Comparison of ENCODE assay signal across 15 cellular contexts in genomic region chr7:11620406-11620805, GRCh38.
DNase-seq lines count a peak whose midpoint lies in the region; ATAC-seq and TF ChIP-seq lines count a peak whose summit lies in the region.
"Had no signal": no experiment of that assay in that cellular context is flagged by ENCODE, and none has a peak within 500 bp of the region (broad histone marks: within the 10 kb centered on the region; RNA-seq: fewer than 3 reads in every experiment).

No MANE protein-coding gene starts in this region.

- H3K9ac ChIP-seq in parathyroid adenoma, result no peak overlapping the region
- H3K9ac ChIP-seq: GM23248, KMS-11 had no signal

- POLR2A ChIA-PET in WTC11 (lab: Charles Lee), result no interaction called here

- no peak for TF ChIP-seq CTCF in BE2C (IDR thresholded peaks at IDR 0.05; ENCODE audit: low read depth, low read length)
- TF ChIP-seq CTCF in GM23338 (conservative IDR thresholded peaks at IDR 0.05; ENCODE audit: low read depth in 2 of 2), result no peak
- no peak for TF ChIP-seq CTCF in WTC11 (IDR thresholded peaks at IDR 0.05)
- TF ChIP-seq CTCF in parathyroid adenoma (IDR thresholded peaks at IDR 0.05), result no peak
- TF ChIP-seq CTCF in type B pancreatic cell (conservative IDR thresholded peaks at IDR 0.05), result no peak

- H3K27ac ChIP-seq in GM23338 (ENCODE audit: low read depth) (no peak overlapping the region), parathyroid adenoma (peak overlapping the region; percentile 48)
- H3K27ac ChIP-seq: C4-2B, GM23248, KMS-11 had no signal

- ATAC-seq in GM23338 (no peak), WTC11 (peak; percentile 47; the same call in 1 of the 2 replicates), GM18517 (IDR thresholded peaks at IDR 0.05; ENCODE audit: unreplicated experiment) (no peak), HG02610 (IDR thresholded peaks at IDR 0.05; ENCODE audit: unreplicated experiment) (no peak)
- ATAC-seq: HCT116 had no signal

- H4K20me1 ChIP-seq in GM23338 (replicated peaks; ENCODE audit: insufficient read depth), result no peaks in the 10 kb centered on the region

- H2AFZ ChIP-seq in GM23338, result peak overlapping the region; percentile 38; the same call in 1 of the 2 replicates
- peak overlapping the region; percentile 65 for H2AFZ ChIP-seq in parathyroid adenoma
- H2AFZ ChIP-seq: GM23248 had no signal

- DNase-seq in BE2C, result no peak
- DNase-seq in GM23338 (ENCODE audit: low spot score), result no peak
- DNase-seq in WTC11 (ENCODE audit: low spot score), result no peak
- DNase-seq in type B pancreatic cell (ENCODE audit: extremely low spot score, unreplicated experiment), result no peak
- DNase-seq: ACHN; Caco-2; CD4-positive, alpha-beta T cell; GM23248; HFFc6 had no signal

- H3K36me3 Mint-ChIP-seq in GM23338 (ENCODE audit: low read depth), result no peaks in the 10 kb centered on the region
- H3K36me3 Mint-ChIP-seq in WTC11, result no peaks in the 10 kb centered on the region
- H3K36me3 Mint-ChIP-seq in type B pancreatic cell, result no peaks in the 10 kb centered on the region

- H3K9me3 ChIP-seq in BE2C, result no peaks in the 10 kb centered on the region
- peaks cover 6% of the 10 kb centered on the region for H3K9me3 ChIP-seq in parathyroid adenoma (ENCODE audit: control insufficient read depth, low read length)
- H3K9me3 ChIP-seq: Caco-2 had no signal

- no peaks in the 10 kb centered on the region; the same call in 1 of the 2 replicates for H3K4me1 ChIP-seq in BE2C
- no peaks in the 10 kb centered on the region for H3K4me1 ChIP-seq in GM23338 (ENCODE audit: insufficient read depth)
- peaks cover 21% of the 10 kb centered on the region for H3K4me1 ChIP-seq in parathyroid adenoma
- H3K4me1 ChIP-seq: Caco-2 had no signal

- H3K9me3 Mint-ChIP-seq in GM23338, result no peaks in the 10 kb centered on the region; the same call in 2 of the 3 replicates
- H3K9me3 Mint-ChIP-seq in WTC11, result no peaks in the 10 kb centered on the region
- peaks cover 5% of the 10 kb centered on the region for H3K9me3 Mint-ChIP-seq in type B pancreatic cell
- H3K9me3 Mint-ChIP-seq: CD4-positive, alpha-beta T cell had no signal

- H3K4me3 ChIP-seq in BE2C (ENCODE audit: low read depth, low read length), result peak overlapping the region; percentile 51
- no peak overlapping the region for H3K4me3 ChIP-seq in GM23338
- H3K4me3 ChIP-seq in parathyroid adenoma (ENCODE audit: low read depth, low read length), result no peak overlapping the region
- H3K4me3 ChIP-seq: GM23248 had no signal

- no peaks in the 10 kb centered on the region for H3F3A ChIP-seq in GM23338 (replicated peaks; ENCODE audit: low read depth)

- no peak overlapping the region for H3K4me2 ChIP-seq in GM23338
- no peak overlapping the region for H3K4me2 ChIP-seq in parathyroid adenoma (ENCODE audit: low read length)
- H3K4me2 ChIP-seq: KMS-11 had no signal

- CTCF ChIA-PET in WTC11 (lab: Charles Lee), result no interaction called here

- H3K79me2 ChIP-seq in GM23338 (replicated peaks; ENCODE audit: insufficient read depth) (no peaks in the 10 kb centered on the region), parathyroid adenoma (no peaks in the 10 kb centered on the region)

- H3K4me1 Mint-ChIP-seq in GM23338, result peaks cover 10% of the 10 kb centered on the region; the same call in 2 of the 3 replicates
- peaks cover 23% of the 10 kb centered on the region for H3K4me1 Mint-ChIP-seq in WTC11
- H3K4me1 Mint-ChIP-seq in type B pancreatic cell (ENCODE audit: unreplicated experiment), result no peaks in the 10 kb centered on the region

- H3K27me3 ChIP-seq in BE2C (no peaks in the 10 kb centered on the region), GM23338 (ENCODE audit: insufficient read depth) (no peaks in the 10 kb centered on the region), parathyroid adenoma (ENCODE audit: control insufficient read depth, insufficient read depth, low read length) (no peaks in the 10 kb centered on the region)

- no peak overlapping the region for H3K4me3 Mint-ChIP-seq in GM23338
- no peak overlapping the region for H3K4me3 Mint-ChIP-seq in WTC11
- no peak overlapping the region for H3K4me3 Mint-ChIP-seq in type B pancreatic cell
- H3K4me3 Mint-ChIP-seq: CD4-positive, alpha-beta T cell; HFFc6 had no signal

- no peaks in the 10 kb centered on the region for H3K9me2 ChIP-seq in GM23338 (ENCODE audit: insufficient read depth)

- H3K27me3 Mint-ChIP-seq in GM23338 (ENCODE audit: insufficient read depth, low read depth, poor library complexity) (no peaks in the 10 kb centered on the region), WTC11 (ENCODE audit: low read depth) (no peaks in the 10 kb centered on the region), type B pancreatic cell (no peaks in the 10 kb centered on the region)
- H3K27me3 Mint-ChIP-seq: CD4-positive, alpha-beta T cell had no signal

- no peaks in the 10 kb centered on the region for H3K36me3 ChIP-seq in BE2C
- no peaks in the 10 kb centered on the region for H3K36me3 ChIP-seq in GM23338 (ENCODE audit: insufficient read depth)
- no peaks in the 10 kb centered on the region for H3K36me3 ChIP-seq in parathyroid adenoma (ENCODE audit: control insufficient read depth, insufficient read depth, low read length)

- no peak overlapping the region for H3K27ac Mint-ChIP-seq in GM23338
- H3K27ac Mint-ChIP-seq in WTC11, result no peak overlapping the region
- H3K27ac Mint-ChIP-seq in type B pancreatic cell, result no peak overlapping the region
- H3K27ac Mint-ChIP-seq: CD4-positive, alpha-beta T cell; HFFc6 had no signal

TF ChIP-seq in GM23338, 12 proteins besides CTCF, POLR2A, EP300 and RAD21 (continues in another document):
- no peak for TF ChIP-seq ZNF114 (CRISPR knock-in tag; IDR thresholded peaks at IDR 0.05)
- TF ChIP-seq REST (IDR thresholded peaks at IDR 0.05; ENCODE audit: unreplicated experiment), result no peak
- no peak for TF ChIP-seq ZNF331 (CRISPR knock-in tag; IDR thresholded peaks at IDR 0.05; ENCODE audit: low read depth)
- TF ChIP-seq JUNB (IDR thresholded peaks at IDR 0.05; ENCODE audit: unreplicated experiment), result no peak

TF ChIP-seq in WTC11, 78 proteins besides CTCF, POLR2A, EP300 and RAD21 (continues in another document):
- TF ChIP-seq ATF1 (CRISPR knock-in tag; IDR thresholded peaks at IDR 0.05), result no peak
- TF ChIP-seq STAT6 (CRISPR knock-in tag; conservative IDR thresholded peaks at IDR 0.05; ENCODE audit: low read depth), result no peak
- TF ChIP-seq ETV6 (CRISPR knock-in tag; IDR thresholded peaks at IDR 0.05), result no peak
- no peak for TF ChIP-seq EMX1 (CRISPR knock-in tag; IDR thresholded peaks at IDR 0.05)
- no peak for TF ChIP-seq ZNF219 (CRISPR knock-in tag; IDR thresholded peaks at IDR 0.05; ENCODE audit: borderline replicate concordance)
- TF ChIP-seq NFYB (CRISPR knock-in tag; conservative IDR thresholded peaks at IDR 0.05; ENCODE audit: low read depth), result no peak
- TF ChIP-seq SMAD3 (CRISPR knock-in tag; IDR thresholded peaks at IDR 0.05; ENCODE audit: borderline replicate concordance), result no peak
- TF ChIP-seq ZBTB21 (CRISPR knock-in tag; IDR thresholded peaks at IDR 0.05; ENCODE audit: borderline replicate concordance), result no peak
- TF ChIP-seq ATF3 (CRISPR knock-in tag; conservative IDR thresholded peaks at IDR 0.05), result no peak
- no peak for TF ChIP-seq ZNF232 (CRISPR knock-in tag; IDR thresholded peaks at IDR 0.05)
- no peak for TF ChIP-seq AR (CRISPR knock-in tag; IDR thresholded peaks at IDR 0.05)
- no peak for TF ChIP-seq NFATC4 (CRISPR knock-in tag; IDR thresholded peaks at IDR 0.05)
- no peak for TF ChIP-seq SP1 (CRISPR knock-in tag; conservative IDR thresholded peaks at IDR 0.05)
- no peak for TF ChIP-seq FOXJ3 (CRISPR knock-in tag; IDR thresholded peaks at IDR 0.05; ENCODE audit: borderline replicate concordance)
